In genomic region chr9:128552153-128552743, GRCh38 we compare ENCODE assay signal across 8 cellular contexts. TPM values are rescaled to one million over a fixed set of nuclear protein-coding genes. Genes with fewer than 3 reads are reported as not detected.
DNase-seq lines count a peak whose midpoint lies in the region; ATAC-seq and TF ChIP-seq lines count a peak whose summit lies in the region.

SPTAN1 (plus strand) TSS chr9:128552587; CDS start chr9:128566741, 14,154 bp downstream.

- H3K9me3 ChIP-seq in DOHH2 (ENCODE audit: control insufficient read depth, insufficient read depth, low read length): no peaks in the 10 kb centered on the region
- no peaks in the 10 kb centered on the region for H3K9me3 ChIP-seq in GM23248 (ENCODE audit: low read depth)
- H3K9me3 ChIP-seq in Karpas-422 (ENCODE audit: low read length): no peaks in the 10 kb centered on the region
- H3K9me3 ChIP-seq in fibroblast of lung (ENCODE audit: control insufficient read depth, insufficient read depth, low read depth, low read length): no peaks in the 10 kb centered on the region
- H3K9me3 ChIP-seq in naive thymus-derived CD4-positive, alpha-beta T cell (ENCODE audit: control insufficient read depth in 2 of 3, low read length in 3 of 3): no peaks in the 10 kb centered on the region

- intact Hi-C loops in naive thymus-derived CD4-positive, alpha-beta T cell (cut with micrococcal nuclease): loop anchor here (1.0 to 5.0 kb wide), 20 partner anchors 35 to 395 kb away; partner anchors contain the start of genes COQ4 (in 2 of the 2), GLE1 (in 2 of the 2), ODF2 (in 2 of the 2) and SET (in 2 of the 2)

- H3K4me1 Mint-ChIP-seq in naive thymus-derived CD4-positive, alpha-beta T cell: peaks cover 15 to 38% (median 34%) of the 10 kb centered on the region in 7 donors
- peaks cover 17% of the 10 kb centered on the region for H3K4me1 Mint-ChIP-seq in stimulated activated memory B cell treated with anti-CD40 and anti-IgM and Interleukin-4, amounts not matched to agents 10 μg/mL and 1 μg/mL and 100 μg/mL, for 72 hours

- peaks cover 17% of the 10 kb centered on the region for H3K36me3 ChIP-seq in DOHH2 (ENCODE audit: control insufficient read depth, low read length)
- H3K36me3 ChIP-seq in GM23248 (ENCODE audit: low read depth): no peaks in the 10 kb centered on the region
- H3K36me3 ChIP-seq in Karpas-422 (ENCODE audit: insufficient read depth, low read length): 0 out of 2 replicates have a peak, but pooled peaks cover 2% of the 10 kb centered on the region
- H3K36me3 ChIP-seq in fibroblast of lung (ENCODE audit: control insufficient read depth, insufficient read depth, low read length): no peaks in the 10 kb centered on the region
- no peaks in the 10 kb centered on the region for H3K36me3 ChIP-seq in naive thymus-derived CD4-positive, alpha-beta T cell (ENCODE audit: control insufficient read depth in 2 of 3, insufficient read depth in 3 of 3, low read length in 3 of 3)

- TF ChIP-seq CTCF in DOHH2 (IDR thresholded peaks at IDR 0.05; ENCODE audit: low read depth, low read length, poor library complexity, severe bottlenecking) (no peak), fibroblast of lung (conservative IDR thresholded peaks at IDR 0.05 in 1 of 2, IDR thresholded peaks at IDR 0.05 in 1 of 2; ENCODE audit: low read depth in 1 of 2, low read length in 2 of 2) (no peak)

- peak within 1 kb of the TSS in 7 of 10 donors; percentile 85 to 94 (median 92) for H3K4me3 Mint-ChIP-seq in naive thymus-derived CD4-positive, alpha-beta T cell
- peak within 1 kb of the TSS; percentile 98 for H3K4me3 Mint-ChIP-seq in stimulated activated memory B cell treated with anti-CD40 and anti-IgM and Interleukin-4, amounts not matched to agents 10 μg/mL and 1 μg/mL and 100 μg/mL, for 72 hours

- peak within 1 kb of the TSS; percentile 84 for H3K4me3 ChIP-seq in DOHH2 (ENCODE audit: low read length)
- peak within 1 kb of the TSS; percentile 90 for H3K4me3 ChIP-seq in GM23248
- peak within 1 kb of the TSS; percentile 95 for H3K4me3 ChIP-seq in Karpas-422 (ENCODE audit: low read length)
- H3K4me3 ChIP-seq in fibroblast of lung (replicated peaks in 1 of 4; ENCODE audit: control extremely low read depth in 1 of 4, insufficient read depth in 1 of 4, low read depth in 3 of 4, low read length in 4 of 4): peak within 1 kb of the TSS; percentile 78 to 99 (median 86)
- H3K4me3 ChIP-seq in naive thymus-derived CD4-positive, alpha-beta T cell (ENCODE audit: low read length): peak within 1 kb of the TSS; percentile 84

- CTCF ChIA-PET in naive thymus-derived CD4-positive, alpha-beta T cell (lab: Charles Lee): interaction anchor here (0.7 to 1.7 kb wide), 2 partner anchors 9 to 266 kb away, joined by 3 read pairs; partner anchors contain the start of gene ENDOG

- no peaks in the 10 kb centered on the region for H3K9me3 Mint-ChIP-seq in naive thymus-derived CD4-positive, alpha-beta T cell
- H3K9me3 Mint-ChIP-seq in stimulated activated memory B cell treated with anti-CD40 and anti-IgM and Interleukin-4, amounts not matched to agents 10 μg/mL and 1 μg/mL and 100 μg/mL, for 72 hours: no peaks in the 10 kb centered on the region

- H4K20me1 ChIP-seq in DOHH2 (ENCODE audit: control insufficient read depth, insufficient read depth, low read depth, low read length) (peaks cover 9% of the 10 kb centered on the region; the same call in 1 of the 2 replicates), GM23248 (ENCODE audit: insufficient read depth) (peaks cover 23% of the 10 kb centered on the region; the same call in 1 of the 2 replicates), Karpas-422 (ENCODE audit: insufficient read depth, low read depth, low read length) (peaks cover 10% of the 10 kb centered on the region; the same call in 1 of the 2 replicates), fibroblast of lung (ENCODE audit: control insufficient read depth, extremely low read depth, insufficient read depth, low read length) (no peaks in the 10 kb centered on the region)

- H3K4me2 ChIP-seq in DOHH2 (ENCODE audit: low read length) (peak within 1 kb of the TSS; percentile 92), GM23248 (ENCODE audit: unreplicated experiment) (peak within 1 kb of the TSS; percentile 99), Karpas-422 (ENCODE audit: low read depth, low read length, poor library complexity, severe bottlenecking) (peak within 1 kb of the TSS; percentile 100), fibroblast of lung (ENCODE audit: extremely low read depth, insufficient read depth, low read length) (peak within 1 kb of the TSS; percentile 99)

- H3K4me1 ChIP-seq in DOHH2 (ENCODE audit: control insufficient read depth, low read length) (peaks cover 46% of the 10 kb centered on the region), GM23248 (ENCODE audit: insufficient read depth) (peaks cover 60% of the 10 kb centered on the region), Karpas-422 (ENCODE audit: low read length) (peaks cover 50% of the 10 kb centered on the region), fibroblast of lung (ENCODE audit: control insufficient read depth, extremely low read depth, insufficient read depth, low read length) (peaks cover 21% of the 10 kb centered on the region)
- H3K4me1 ChIP-seq in naive thymus-derived CD4-positive, alpha-beta T cell (ENCODE audit: control insufficient read depth in 2 of 2, insufficient read depth in 2 of 2, low read length in 2 of 2): peaks cover 44 to 45% of the 10 kb centered on the region in 2 donors

- DNase-seq in GM23248 (peak; percentile 96), Karpas-422 (peak; percentile 98), RPMI7951 (ENCODE audit: low read depth) (peak; percentile 90), activated T-helper 1 cell treated with Interleukin-2 at 50 U/mL for 16 hours (ENCODE audit: low read depth) (peak; percentile 92), fibroblast of lung (ENCODE audit: low read depth in 2 of 2) (peak; percentile 88 to 90)
- peak; percentile 92 to 98 (median 96) for DNase-seq in naive thymus-derived CD4-positive, alpha-beta T cell

- H3K27me3 ChIP-seq in DOHH2 (ENCODE audit: control insufficient read depth, low read length) (no peaks in the 10 kb centered on the region), GM23248 (replicated peaks; ENCODE audit: insufficient read depth) (no peaks in the 10 kb centered on the region), Karpas-422 (ENCODE audit: low read length) (no peaks in the 10 kb centered on the region), fibroblast of lung (ENCODE audit: control insufficient read depth, insufficient read depth, low read length) (no peaks in the 10 kb centered on the region)
- no peaks in the 10 kb centered on the region for H3K27me3 ChIP-seq in naive thymus-derived CD4-positive, alpha-beta T cell (ENCODE audit: control insufficient read depth in 2 of 2, insufficient read depth in 2 of 2, low read length in 2 of 2)

- H3K27ac ChIP-seq in DOHH2 (ENCODE audit: low read depth, low read length) (peak within 1 kb of the TSS; percentile 23), GM23248 (peak within 1 kb of the TSS; percentile 93), Karpas-422 (ENCODE audit: low read length) (peak within 1 kb of the TSS; percentile 80), fibroblast of lung (ENCODE audit: insufficient read depth, low read length) (peak within 1 kb of the TSS; percentile 89)
- H3K27ac ChIP-seq in naive thymus-derived CD4-positive, alpha-beta T cell (ENCODE audit: low read depth, low read length): peak within 1 kb of the TSS; percentile 94

- peak; percentile 94 for ATAC-seq in naive thymus-derived CD4-positive, alpha-beta T cell
- ATAC-seq in stimulated activated memory B cell treated with anti-CD40 and anti-IgM and Interleukin-4, amounts not matched to agents 10 μg/mL and 1 μg/mL and 100 μg/mL, for 72 hours: peak; percentile 92

- peak within 1 kb of the TSS; percentile 92 to 98 (median 97) for H3K27ac Mint-ChIP-seq in naive thymus-derived CD4-positive, alpha-beta T cell
- no peak within 1 kb of the TSS for H3K27ac Mint-ChIP-seq in stimulated activated memory B cell treated with anti-CD40 and anti-IgM and Interleukin-4, amounts not matched to agents 10 μg/mL and 1 μg/mL and 100 μg/mL, for 72 hours

- no peaks in the 10 kb centered on the region for H3K9me2 ChIP-seq in DOHH2 (replicated peaks; ENCODE audit: control insufficient read depth, low read length)
- no peaks in the 10 kb centered on the region for H3K9me2 ChIP-seq in GM23248 (ENCODE audit: insufficient read depth)
- H3K9me2 ChIP-seq in Karpas-422 (replicated peaks; ENCODE audit: insufficient read depth, low read length): no peaks in the 10 kb centered on the region

- no peaks in the 10 kb centered on the region for H3K36me3 Mint-ChIP-seq in naive thymus-derived CD4-positive, alpha-beta T cell
- no peaks in the 10 kb centered on the region for H3K36me3 Mint-ChIP-seq in stimulated activated memory B cell treated with anti-CD40 and anti-IgM and Interleukin-4, amounts not matched to agents 10 μg/mL and 1 μg/mL and 100 μg/mL, for 72 hours

- no peaks in the 10 kb centered on the region for H3K27me3 Mint-ChIP-seq in naive thymus-derived CD4-positive, alpha-beta T cell
- H3K27me3 Mint-ChIP-seq in stimulated activated memory B cell treated with anti-CD40 and anti-IgM and Interleukin-4, amounts not matched to agents 10 μg/mL and 1 μg/mL and 100 μg/mL, for 72 hours: no peaks in the 10 kb centered on the region

- in situ Hi-C loops in GM23248 (cut with MboI): no loop called here

- peaks cover 6% of the 10 kb centered on the region; the same call in 1 of the 2 replicates for H3F3A ChIP-seq in DOHH2 (ENCODE audit: control insufficient read depth, insufficient read depth)
- peaks cover 76% of the 10 kb centered on the region for H3F3A ChIP-seq in GM23248 (ENCODE audit: insufficient read depth)

- POLR2A ChIA-PET in naive thymus-derived CD4-positive, alpha-beta T cell (lab: Charles Lee): interaction anchor here (0.6 to 5.3 kb wide), 25 partner anchors 8 to 941 kb away, joined by 3 to 53 read pairs (median 5); partner anchors contain the start of genes DOLPP1, ENDOG, GLE1 and KYAT1

- H3K9ac ChIP-seq in GM23248: peak within 1 kb of the TSS; percentile 94
- H3K9ac ChIP-seq in Karpas-422 (ENCODE audit: low read length): peak within 1 kb of the TSS; percentile 96
- peak within 1 kb of the TSS; percentile 74 for H3K9ac ChIP-seq in fibroblast of lung (ENCODE audit: insufficient read depth, low read length)

- H3K79me2 ChIP-seq in DOHH2 (ENCODE audit: control insufficient read depth, low read length) (peaks cover 48% of the 10 kb centered on the region), GM23248 (ENCODE audit: insufficient read depth) (peaks cover 48% of the 10 kb centered on the region), Karpas-422 (ENCODE audit: low read length) (peaks cover 47% of the 10 kb centered on the region), fibroblast of lung (ENCODE audit: control insufficient read depth, insufficient read depth, low read length) (peaks cover 46% of the 10 kb centered on the region)

- H2AFZ ChIP-seq in GM23248: peak within 1 kb of the TSS; percentile 70
- peak within 1 kb of the TSS; percentile 96 for H2AFZ ChIP-seq in Karpas-422 (ENCODE audit: low read length)
- H2AFZ ChIP-seq in fibroblast of lung (ENCODE audit: low read length): no peak within 1 kb of the TSS

- WGBS in GM23248 (ENCODE audit: low coverage in 1 of 2, low lambda C conversion rate in 2 of 2, missing lambda C conversion rate in 2 of 2), 2 experiments: 0 to 2% methylated on average over 9 to 79 of the region's 81 CpGs

RNA-seq across cellular contexts. Expression of gene SPTAN1, which starts in this region (rescaled TPM):
- 275 and 287 TPM in 2 replicates for total RNA-seq in GM23248 (2014; rRNA removed; shearing (Covaris generic))
- polyA plus RNA-seq in GM23248 (2016; fragmentation: Nextera tagmentation; extraction: Ambion mirVana): 139 and 144 TPM in 2 replicates
- total RNA-seq in Karpas-422 (2014; rRNA removed; shearing (Covaris generic); ENCODE audit: low replicate concordance): 167 and 189 TPM in 2 replicates
- total RNA-seq in RPMI7951 (2014; rRNA removed; shearing (Covaris generic)): 102 and 116 TPM in 2 replicates
- total RNA-seq in fibroblast of lung: 229 and 518 TPM in 2 replicates
- polyA plus RNA-seq in fibroblast of lung: 189 and 207 TPM in 2 replicates
- 290 and 299 TPM in 2 replicates for polyA plus RNA-seq in fibroblast of lung (2012)
- polyA minus RNA-seq in fibroblast of lung (ENCODE audit: low replicate concordance): 1,388 and 1,572 TPM in 2 replicates
- total RNA-seq in naive thymus-derived CD4-positive, alpha-beta T cell: 100 to 1,000 TPM; 336 to 433 (median 375) TPM
- polyA plus RNA-seq in naive thymus-derived CD4-positive, alpha-beta T cell: 100 to 1,000 TPM in 1 of 2 donors, 10 to 100 TPM in 1; 46.6 to 156 TPM

Comparison
In these comparisons a context has a peak if more than half of its experiments do, and no peak if none do; other contexts are left out.
1. Peak in every context shown above with its lines: DNase-seq, ATAC-seq, H3K4me3 ChIP-seq and H3K27ac ChIP-seq.
2. H3K27ac ChIP-seq: peak in every context shown above with its lines; median percentile 94 in naive thymus-derived CD4-positive, alpha-beta T cell; 93 in GM23248; 89 in fibroblast of lung; 80 in Karpas-422; 23 in DOHH2.